ENCODE assay signal across 12 cellular contexts in the genomic region with DNA sequence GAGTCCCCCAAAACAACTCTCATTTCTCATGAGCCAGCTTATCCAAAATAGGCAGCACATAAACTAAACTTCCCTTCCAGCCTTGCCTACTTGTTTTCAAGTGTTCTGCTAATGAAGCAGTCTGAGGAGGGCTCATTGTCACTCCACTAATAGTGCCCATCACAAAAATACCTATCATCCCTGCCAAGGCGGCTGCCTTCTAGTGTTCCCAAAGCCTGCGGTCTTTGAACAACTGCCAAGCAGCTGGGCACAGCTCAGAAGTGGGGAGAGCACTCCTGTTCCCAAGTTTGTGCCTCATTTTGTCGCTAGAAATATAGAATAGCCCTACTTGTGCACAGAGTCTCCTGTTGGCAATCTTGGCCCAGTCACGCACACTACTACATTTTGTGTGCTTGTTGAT. TPM values are rescaled to one million over a fixed set of nuclear protein-coding genes. Genes with fewer than 3 reads are reported as not detected.
"Had no signal": no experiment of that assay in that cellular context is flagged by ENCODE, and none has a peak within 500 bp of the region (broad histone marks: within the 10 kb centered on the region; RNA-seq: fewer than 3 reads in every experiment).

No MANE protein-coding gene starts in this region.

- ATAC-seq: SK-N-SH treated with all-trans-retinoic acid at 6 μM for 48 hours; stimulated activated effector memory CD8-positive, alpha-beta T cell treated with anti-CD3 and anti-CD28 coated beads, Interleukin-12 subunit alpha, Interleukin-12 subunit beta, amount 100 ng/mL, for 72 hours had no signal

- H3K4me3 ChIP-seq: ovary, tibial nerve had no signal

- DNase-seq: activated CD4-positive, alpha-beta T cell treated with anti-CD3 and anti-CD28 coated beads, Interleukin-2, amount 50 U/mL, for 1 hour; amniotic stem cell; brain microvascular endothelial cell; dermis blood vessel endothelial cell; endodermal cell; erythroblast; nephron progenitor cell; ovary had no signal

- H3K27me3 ChIP-seq: brain microvascular endothelial cell, ovary, tibial nerve had no signal

- H3K9me3 ChIP-seq: ovary, tibial nerve had no signal

- H3K27ac ChIP-seq: brain microvascular endothelial cell, ovary, tibial nerve had no signal

- H3K36me3 ChIP-seq: brain microvascular endothelial cell, ovary, tibial nerve had no signal

- H3K4me1 ChIP-seq: tibial nerve had no signal

RNA-seq across cellular contexts. Expression of gene DTNA, which starts 50.3 kb away (rescaled TPM):
- total RNA-seq: activated CD8-positive, alpha-beta memory T cell treated with anti-CD3 and anti-CD28 coated beads for 36 hours had no signal
